In genomic region chr11:13316528-13316961, GRCh38 we compare ENCODE assay signal across 1 cellular context.
TF ChIP-seq lines count a peak whose summit lies in the region.

No MANE protein-coding gene starts in this region.

TF ChIP-seq in SK-N-SH, 30 proteins besides CTCF, POLR2A, EP300 and RAD21 (continued from another document):
- TF ChIP-seq MEF2A (IDR thresholded peaks at IDR 0.05; ENCODE audit: borderline replicate concordance, low read depth): no peak
